Comparison of ENCODE assay signal across 15 cellular contexts in the genomic region with DNA sequence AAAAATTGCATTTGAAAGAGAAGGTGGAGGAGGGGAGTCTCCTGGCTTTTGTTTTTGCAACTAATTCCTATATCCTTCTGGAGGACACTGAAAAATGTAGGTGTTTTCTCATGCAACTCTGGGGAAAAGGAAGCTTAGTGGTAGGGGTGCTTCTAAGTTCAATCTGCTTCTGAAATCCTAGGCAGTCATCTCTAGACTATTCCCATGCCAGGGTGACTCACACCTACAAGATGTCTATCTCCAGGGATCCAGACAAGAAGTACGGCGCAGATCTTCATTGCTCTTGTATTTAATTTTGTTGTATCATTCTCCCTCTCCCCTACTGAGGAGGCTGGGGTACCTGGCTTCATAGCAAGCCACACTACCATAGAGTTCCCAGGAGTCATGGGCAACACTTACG.
"Had no signal": no experiment of that assay in that cellular context is flagged by ENCODE, and none has a peak within 500 bp of the region (broad histone marks: within the 10 kb centered on the region; RNA-seq: fewer than 3 reads in every experiment).

No MANE protein-coding gene starts in this region.

- DNase-seq: activated B cell treated with CpG ODN at 0.5 μM for 24 hours; activated CD4-positive, alpha-beta memory T cell treated with anti-CD3 and anti-CD28 coated beads, Interleukin-2, amount 10 ng/mL, durations not matched to agents 7 days and 5 days; activated CD4-positive, alpha-beta T cell treated with anti-CD3 and anti-CD28 coated beads for 4 hours; activated CD8-positive, alpha-beta memory T cell treated with anti-CD3 and anti-CD28 coated beads, Interleukin-2, amount 10 ng/mL, durations not matched to agents 7 days and 5 days; activated naive CD4-positive, alpha-beta T cell; activated naive CD8-positive, alpha-beta T cell treated with anti-CD3 and anti-CD28 coated beads, Interleukin-2, amount 10 ng/mL, durations not matched to agents 7 days and 5 days; anterior cingulate cortex; cerebellar nuclear complex; effector CD4-positive, alpha-beta T cell; naive thymus-derived CD8-positive, alpha-beta T cell; ovary; psoas muscle; right cardiac atrium; transverse colon had no signal

- ATAC-seq: activated CD8-positive, alpha-beta memory T cell treated with anti-CD3 and anti-CD28 coated beads, Interleukin-2, amount 10 ng/mL, durations not matched to agents 7 days and 5 days; naive thymus-derived CD8-positive, alpha-beta T cell; psoas muscle; right cardiac atrium had no signal

- H3K4me3 ChIP-seq: ovary, psoas muscle, skin epidermis, transverse colon had no signal

- H3K27me3 ChIP-seq: ovary, transverse colon had no signal

- H3K27ac ChIP-seq: ovary, psoas muscle, skin epidermis, transverse colon had no signal

- H3K36me3 ChIP-seq: ovary, transverse colon had no signal

- H3K9me3 ChIP-seq: ovary, psoas muscle, transverse colon had no signal
